Comparison of ENCODE assay signal across 21 cellular contexts in genomic region chr9:11821541-11821940, GRCh38.
A peak's percentile ranks its signal among the peaks of the same experiment; 100 is the strongest.
DNase-seq lines count a peak whose midpoint lies in the region; ATAC-seq and TF ChIP-seq lines count a peak whose summit lies in the region.
"Had no signal": no experiment of that assay in that cellular context is flagged by ENCODE, and none has a peak within 500 bp of the region (broad histone marks: within the 10 kb centered on the region; RNA-seq: fewer than 3 reads in every experiment).

No MANE protein-coding gene starts in this region.

- no peak overlapping the region for H3K27ac Mint-ChIP-seq in nephron progenitor cell

- no peaks in the 10 kb centered on the region for H3K36me3 ChIP-seq in ectodermal cell (ENCODE audit: control insufficient read depth, insufficient read depth, low read length)

- no peak for DNase-seq in left cardiac atrium
- no peak for DNase-seq in left ventricle myocardium superior
- peak; percentile 14 for DNase-seq in nephron progenitor cell
- no peak for DNase-seq in left lobe of liver (ENCODE audit: low spot score)
- no peak for DNase-seq in DMS114 treated with DMSO at 0.1 percent for 48 hours (lab: John Stamatoyannopoulos, UW; ENCODE audit: unreplicated experiment)
- DNase-seq in NCI-H187 (lab: John Stamatoyannopoulos, UW): no peak
- DNase-seq: 8988T, C1 segment of cervical spinal cord, COR-L47, DMS79, GDM1, IMR-90, Kasumi-1, NCI-H1417 treated with DMSO at 0.1 percent for 48 hours, NCI-H2227 treated with DMSO at 0.1 percent for 48 hours, SHP77 had no signal

- TF ChIP-seq CTCF in nephron progenitor cell (IDR thresholded peaks at IDR 0.05): no peak

- H3K4me3 Mint-ChIP-seq in nephron progenitor cell: no peak overlapping the region

- H3K27ac ChIP-seq in ectodermal cell (ENCODE audit: insufficient read depth, low read depth, low read length, poor library complexity, severe bottlenecking): peak overlapping the region; percentile 33

- H3K4me1 Mint-ChIP-seq in nephron progenitor cell: peaks cover 11% of the 10 kb centered on the region

- intact Hi-C loops in left cardiac atrium (cut with DNase I): no loop called here
- intact Hi-C loops in left ventricle myocardium superior (cut with micrococcal nuclease): no loop called here

- H3K4me3 ChIP-seq in ectodermal cell (ENCODE audit: insufficient read depth, low read depth, low read length): no peak overlapping the region

- ATAC-seq in left cardiac atrium: peak; percentile 26 to 72
- ATAC-seq in left ventricle myocardium superior: no peak
- ATAC-seq in left lobe of liver: no peak
- no peak for ATAC-seq in HG02852 (IDR thresholded peaks at IDR 0.05; ENCODE audit: unreplicated experiment)
- ATAC-seq: HCT116, Panc1, SK-N-SH treated with all-trans-retinoic acid at 6 μM for 48 hours had no signal

- no peaks in the 10 kb centered on the region for H3K9me3 Mint-ChIP-seq in nephron progenitor cell

- no peaks in the 10 kb centered on the region for H3K27me3 ChIP-seq in ectodermal cell (ENCODE audit: control insufficient read depth, insufficient read depth, low read length, poor library complexity, severe bottlenecking)

- WGBS in ectodermal cell, 2 experiments: 74 to 84% methylated on average over 5 of the region's 5 CpGs

- H3K4me1 ChIP-seq in ectodermal cell (ENCODE audit: control insufficient read depth, insufficient read depth, low read length): no peaks in the 10 kb centered on the region

- no peaks in the 10 kb centered on the region for H3K36me3 Mint-ChIP-seq in nephron progenitor cell (ENCODE audit: low read depth)

- peaks cover 6% of the 10 kb centered on the region for H3K27me3 Mint-ChIP-seq in nephron progenitor cell (ENCODE audit: low read depth, poor library complexity)

- no peaks in the 10 kb centered on the region for H3K9me3 ChIP-seq in ectodermal cell (ENCODE audit: control insufficient read depth, low read length)

Comparison
In these comparisons a context has a peak if more than half of its experiments do, and no peak if none do; other contexts are left out.
1. ATAC-seq: peak in left cardiac atrium (2 of 2); none in left ventricle myocardium superior (single experiment), left lobe of liver (single experiment) and HG02852 (single experiment).